Comparison of ENCODE assay signal across 14 cellular contexts in the genomic region with DNA sequence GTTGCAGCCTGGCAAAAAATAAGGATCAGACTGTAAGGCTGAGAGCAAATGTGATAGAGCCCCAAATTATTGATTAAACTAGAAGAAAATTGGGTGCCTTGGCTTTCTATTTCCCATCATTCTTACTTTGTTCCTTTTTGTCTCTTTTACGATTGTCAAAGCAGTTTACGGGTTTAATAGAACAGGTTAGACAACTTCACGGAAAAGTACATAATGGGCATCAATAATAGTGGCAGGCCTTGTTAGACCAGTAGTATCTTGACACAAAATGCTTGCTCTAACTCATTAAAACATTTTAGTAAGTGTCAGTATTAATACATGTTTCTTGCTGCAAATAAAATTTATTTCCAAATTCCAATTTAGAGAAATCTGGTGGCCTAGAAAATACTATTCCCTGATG. TPM values are rescaled to one million over a fixed set of nuclear protein-coding genes. Genes with fewer than 3 reads are reported as not detected.
DNase-seq lines count a peak whose midpoint lies in the region; FAIRE-seq lines count a peak whose summit lies in the region.
"Had no signal": no experiment of that assay in that cellular context is flagged by ENCODE, and none has a peak within 500 bp of the region (broad histone marks: within the 10 kb centered on the region; RNA-seq: fewer than 3 reads in every experiment).

No MANE protein-coding gene starts in this region.

- H3K36me3 ChIP-seq in small intestine (ENCODE audit: control insufficient read depth in 2 of 2, insufficient read depth in 2 of 2, low read length in 2 of 2), result no peaks in the 10 kb centered on the region
- H3K36me3 ChIP-seq: BLaER1 had no signal

- DNase-seq in LoVo (ENCODE audit: low spot score) (peak; percentile 20), NCI-H510A (lab: John Stamatoyannopoulos, UW) (peak; percentile 26), epithelial cell of prostate (ENCODE audit: low read depth, low spot score) (no peak), small intestine (peak; percentile 36), KG1 (lab: John Stamatoyannopoulos, UW) (no peak)
- DNase-seq in activated CD8-positive, alpha-beta memory T cell treated with anti-CD3 and anti-CD28 coated beads, Interleukin-2, amount 50 U/mL, for 48 hours, result no peak
- DNase-seq in activated T-cell treated with anti-CD3 and anti-CD28 coated beads, Interleukin-2, amount 50 U/mL, for 48 hours, result no peak
- DNase-seq: CD8-positive, alpha-beta memory T cell; H7; NCI-H1436 treated with DMSO at 0.1 percent for 48 hours; NCI-H2081 treated with DMSO at 0.1 percent for 48 hours; NCI-H345 had no signal

- no peak for FAIRE-seq in small intestine (lab: Jason Lieb, UNC)

- H3K27me3 ChIP-seq in small intestine (ENCODE audit: control insufficient read depth in 2 of 2, insufficient read depth in 2 of 2, low read length in 2 of 2), result no peaks in the 10 kb centered on the region
- H3K27me3 ChIP-seq: BLaER1 had no signal

- H3K27ac ChIP-seq in epithelial cell of prostate (peak overlapping the region; percentile 94), small intestine (ENCODE audit: low read depth in 1 of 2, low read length in 1 of 2) (no peak overlapping the region)
- H3K27ac ChIP-seq: BLaER1, KMS-11 had no signal

- H3K4me1 ChIP-seq in small intestine (ENCODE audit: control insufficient read depth in 2 of 2, insufficient read depth in 1 of 2, low read depth in 1 of 2, low read length in 1 of 2), result peaks cover under 1 to 14% of the 10 kb centered on the region in 2 donors

- 15 to 70% (median 37%) methylated on average over 3 of the region's 3 CpGs for WGBS in small intestine, 3 donors

- no peaks in the 10 kb centered on the region for H3K9me3 ChIP-seq in small intestine (ENCODE audit: control insufficient read depth, low read depth)
- H3K9me3 ChIP-seq: BLaER1 had no signal

- H3K4me3 ChIP-seq in small intestine (ENCODE audit: low read depth in 1 of 2, low read length in 2 of 2), result no peak overlapping the region
- H3K4me3 ChIP-seq: BLaER1 had no signal

RNA-seq across cellular contexts. Expression of gene GGCT, which starts 14.5 kb away (rescaled TPM):
- polyA plus RNA-seq in small intestine, result 100 to 1,000 TPM in 1 of 3 donors, 10 to 100 TPM in 2; 57.3 to 105 (median 73.4) TPM

RNA-seq across cellular contexts. Expression of gene NOD1, which starts 40.5 kb away (rescaled TPM):
- 1 to 10 TPM; 3.4 to 8.9 (median 3.8) TPM for polyA plus RNA-seq in small intestine

Comparison
In these comparisons a context has a peak if more than half of its experiments do, and no peak if none do; other contexts are left out.
1. DNase-seq: peak in LoVo (single experiment), NCI-H510A (single experiment) and small intestine (single experiment); none in epithelial cell of prostate (single experiment), KG1 (single experiment), activated CD8-positive, alpha-beta memory T cell treated with anti-CD3 and anti-CD28 coated beads, Interleukin-2, amount 50 U/mL, for 48 hours (single experiment) and activated T-cell treated with anti-CD3 and anti-CD28 coated beads, Interleukin-2, amount 50 U/mL, for 48 hours (0 of 2).